ENCODE assay signal across 9 cellular contexts in the genomic region with DNA sequence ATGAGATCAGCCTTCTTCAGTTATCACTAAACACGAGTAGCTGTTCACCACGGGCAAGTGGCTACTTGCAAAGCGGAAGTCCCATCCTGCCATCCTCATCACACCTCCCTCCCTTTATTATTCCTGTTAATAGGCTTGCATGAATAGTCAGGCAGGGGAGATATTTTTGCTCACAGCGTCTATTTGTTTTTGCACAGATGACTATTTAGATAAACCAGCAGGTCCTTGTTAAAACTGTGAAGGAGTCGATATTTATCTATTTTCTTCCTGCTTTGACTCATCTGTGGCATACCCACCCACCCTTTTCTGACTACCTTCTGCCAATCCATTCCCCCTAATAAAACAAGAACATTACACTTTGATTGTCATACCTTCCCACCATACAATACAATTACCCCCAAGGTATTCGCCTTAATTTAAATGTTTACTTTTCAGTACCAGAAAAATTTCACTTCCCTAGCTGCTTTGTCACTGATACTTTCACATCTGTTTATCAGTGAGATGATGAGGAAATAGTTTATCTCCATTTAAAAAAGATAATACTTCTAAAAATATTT.
A peak's percentile ranks its signal among the peaks of the same experiment; 100 is the strongest.
DNase-seq lines count a peak whose midpoint lies in the region; ATAC-seq, FAIRE-seq and TF ChIP-seq lines count a peak whose summit lies in the region.
"Had no signal": no experiment of that assay in that cellular context is flagged by ENCODE, and none has a peak within 500 bp of the region (broad histone marks: within the 10 kb centered on the region; RNA-seq: fewer than 3 reads in every experiment).

No MANE protein-coding gene starts in this region.

- WGBS in HepG2 (ENCODE audit: low lambda C conversion rate), result 55% methylated on average over 6 of the region's 6 CpGs

- no peaks in the 10 kb centered on the region for H3K27me3 ChIP-seq in HepG2 (ENCODE audit: control insufficient read depth in 1 of 2, insufficient read depth in 2 of 2, low read length in 2 of 2)

- no peaks in the 10 kb centered on the region for H3K79me2 ChIP-seq in HepG2 (ENCODE audit: insufficient read depth, low read length)

- H3K27me3 Mint-ChIP-seq in activated CD4-positive, alpha-beta memory T cell treated with anti-CD3 and anti-CD28 coated beads, Interleukin-2, amount 10 ng/mL, durations not matched to agents 7 days and 5 days, result peaks cover 14% of the 10 kb centered on the region

- DNase-seq in COR-L47 (lab: John Stamatoyannopoulos, UW) (peak; percentile 69), NCI-H748 treated with DMSO at 0.1 percent for 48 hours (lab: John Stamatoyannopoulos, UW) (peak; percentile 89), NCI-H1092 treated with DMSO at 0.1 percent for 48 hours (lab: John Stamatoyannopoulos, UW) (no peak), HepG2 (ENCODE audit: low spot score) (no peak)
- no peak for DNase-seq in activated CD4-positive, alpha-beta memory T cell treated with anti-CD3 and anti-CD28 coated beads, Interleukin-2, amount 10 ng/mL, durations not matched to agents 7 days and 5 days
- DNase-seq: CD4-positive, alpha-beta T cell had no signal

- H3K4me3 Mint-ChIP-seq in activated CD4-positive, alpha-beta memory T cell treated with anti-CD3 and anti-CD28 coated beads, Interleukin-2, amount 10 ng/mL, durations not matched to agents 7 days and 5 days, result no peak overlapping the region
- H3K4me3 Mint-ChIP-seq: CD4-positive, alpha-beta T cell had no signal

- H3K4me3 ChIP-seq in HepG2 (replicated peaks in 1 of 3; ENCODE audit: insufficient read depth in 1 of 3, low read depth in 2 of 3, low read length in 3 of 3), result no peak overlapping the region

- POLR2A ChIA-PET in activated CD4-positive, alpha-beta memory T cell treated with anti-CD3 and anti-CD28 coated beads, Interleukin-2, amount 10 ng/mL, durations not matched to agents 7 days and 5 days (lab: Charles Lee), result no interaction called here
- POLR2A ChIA-PET in HepG2 (lab: Yijun Ruan, JAX), result no interaction called here

- ATAC-seq in GM19452 (IDR thresholded peaks at IDR 0.05; ENCODE audit: unreplicated experiment) (peak; percentile 69), HG03196 (IDR thresholded peaks at IDR 0.05; ENCODE audit: unreplicated experiment) (peak; percentile 61), GM21447 (IDR thresholded peaks at IDR 0.05; ENCODE audit: unreplicated experiment) (no peak), HepG2 (no peak)

- H3K9me3 Mint-ChIP-seq in activated CD4-positive, alpha-beta memory T cell treated with anti-CD3 and anti-CD28 coated beads, Interleukin-2, amount 10 ng/mL, durations not matched to agents 7 days and 5 days, result no peaks in the 10 kb centered on the region
- H3K9me3 Mint-ChIP-seq: CD4-positive, alpha-beta T cell had no signal

- no peak overlapping the region for H3K27ac ChIP-seq in HepG2 (ENCODE audit: extremely low read length, insufficient read depth, low read length)

- no peak for TF ChIP-seq CTCF in HepG2 (CRISPR knock-in tag; IDR thresholded peaks at IDR 0.05)

- CTCF ChIA-PET in activated CD4-positive, alpha-beta memory T cell treated with anti-CD3 and anti-CD28 coated beads, Interleukin-2, amount 10 ng/mL, durations not matched to agents 7 days and 5 days (lab: Charles Lee), result no interaction called here
- CTCF ChIA-PET in HepG2 (lab: Yijun Ruan, JAX; ENCODE audit: low intra/inter-chr PET ratio, low total read pairs), result no interaction called here

- H3K9ac ChIP-seq in HepG2 (ENCODE audit: insufficient read depth, low read depth, low read length), result no peak overlapping the region

- H3K4me2 ChIP-seq in HepG2 (ENCODE audit: low read depth, low read length), result no peak overlapping the region

- no peak for TF ChIP-seq RAD21 in HepG2 (CRISPR knock-in tag; IDR thresholded peaks at IDR 0.05)

- H3K36me3 ChIP-seq in HepG2 (replicated peaks in 1 of 2; ENCODE audit: control insufficient read depth in 1 of 2, insufficient read depth in 2 of 2, low read length in 2 of 2), result no peaks in the 10 kb centered on the region

- TF ChIP-seq POLR2A in HepG2 (IDR thresholded peaks at IDR 0.05; ENCODE audit: insufficient read depth in 1 of 2, low read depth in 2 of 2, low read length in 2 of 2), result no peak

- no peak overlapping the region for H3K27ac Mint-ChIP-seq in activated CD4-positive, alpha-beta memory T cell treated with anti-CD3 and anti-CD28 coated beads, Interleukin-2, amount 10 ng/mL, durations not matched to agents 7 days and 5 days
- H3K27ac Mint-ChIP-seq: CD4-positive, alpha-beta T cell had no signal

- no peaks in the 10 kb centered on the region for H3K36me3 Mint-ChIP-seq in activated CD4-positive, alpha-beta memory T cell treated with anti-CD3 and anti-CD28 coated beads, Interleukin-2, amount 10 ng/mL, durations not matched to agents 7 days and 5 days (ENCODE audit: low read depth)

- intact Hi-C loops in HepG2 (cut with micrococcal nuclease; ENCODE audit: unreplicated experiment), result no loop called here

- peaks cover 30% of the 10 kb centered on the region for H3K4me1 ChIP-seq in HepG2 (ENCODE audit: insufficient read depth, low read length)

- no TSS peak for BruUV-seq in HepG2 (replicated peaks; lab: Mats Ljungman, UMichigan)

- no peak overlapping the region for H2AFZ ChIP-seq in HepG2 (ENCODE audit: low read length)

- FAIRE-seq in HepG2 (lab: Jason Lieb, UNC), result no peak

- no peaks in the 10 kb centered on the region for H3K9me3 ChIP-seq in HepG2 (ENCODE audit: low read length)

- in situ Hi-C loops in HepG2 (cut with HindIII; ENCODE audit: extremely low pct_ligation_motif_present, low pct_unique_long_range_greater_than_20kb), result no loop called here

- TF ChIP-seq EP300 in HepG2 (IDR thresholded peaks at IDR 0.05; ENCODE audit: low read depth in 2 of 2, low read length in 2 of 2) (no peak), HepG2 (CRISPR knock-in tag; IDR thresholded peaks at IDR 0.05; ENCODE audit: borderline replicate concordance) (no peak)

- no peaks in the 10 kb centered on the region for H3K4me1 Mint-ChIP-seq in activated CD4-positive, alpha-beta memory T cell treated with anti-CD3 and anti-CD28 coated beads, Interleukin-2, amount 10 ng/mL, durations not matched to agents 7 days and 5 days

- no peaks in the 10 kb centered on the region for H4K20me1 ChIP-seq in HepG2 (ENCODE audit: insufficient read depth, low read length)

TF ChIP-seq in HepG2, 621 proteins besides CTCF, POLR2A, EP300 and RAD21:
- no peak for TF ChIP-seq SMAD1 (CRISPR knock-in tag; IDR thresholded peaks at IDR 0.05; ENCODE audit: borderline replicate concordance, low read depth)
- TF ChIP-seq, protein P1, sequence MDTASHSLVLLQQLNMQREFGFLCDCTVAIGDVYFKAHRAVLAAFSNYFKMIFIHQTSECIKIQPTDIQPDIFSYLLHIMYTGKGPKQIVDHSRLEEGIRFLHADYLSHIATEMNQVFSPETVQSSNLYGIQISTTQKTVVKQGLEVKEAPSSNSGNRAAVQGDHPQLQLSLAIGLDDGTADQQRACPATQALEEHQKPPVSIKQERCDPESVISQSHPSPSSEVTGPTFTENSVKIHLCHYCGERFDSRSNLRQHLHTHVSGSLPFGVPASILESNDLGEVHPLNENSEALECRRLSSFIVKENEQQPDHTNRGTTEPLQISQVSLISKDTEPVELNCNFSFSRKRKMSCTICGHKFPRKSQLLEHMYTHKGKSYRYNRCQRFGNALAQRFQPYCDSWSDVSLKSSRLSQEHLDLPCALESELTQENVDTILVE (CRISPR knock-in tag; IDR thresholded peaks at IDR 0.05), result no peak
- no peak for TF ChIP-seq KLF15 (CRISPR knock-in tag; IDR thresholded peaks at IDR 0.05; ENCODE audit: borderline replicate concordance)
- TF ChIP-seq NONO (IDR thresholded peaks at IDR 0.05), result no peak
- TF ChIP-seq NONO (CRISPR knock-in tag; conservative IDR thresholded peaks at IDR 0.05), result no peak
- TF ChIP-seq RFXANK (CRISPR knock-in tag; IDR thresholded peaks at IDR 0.05), result no peak
- no peak for TF ChIP-seq DPF2 (CRISPR knock-in tag; IDR thresholded peaks at IDR 0.05; ENCODE audit: borderline replicate concordance, low read depth)
- TF ChIP-seq ZNF781 (CRISPR knock-in tag; IDR thresholded peaks at IDR 0.05; ENCODE audit: borderline replicate concordance, not compliant biosample characterization), result no peak

Comparison
In these comparisons a context has a peak if more than half of its experiments do, and no peak if none do; other contexts are left out.
1. DNase-seq: peak in COR-L47 (single experiment) and NCI-H748 treated with DMSO at 0.1 percent for 48 hours (single experiment); none in NCI-H1092 treated with DMSO at 0.1 percent for 48 hours (single experiment), activated CD4-positive, alpha-beta memory T cell treated with anti-CD3 and anti-CD28 coated beads, Interleukin-2, amount 10 ng/mL, durations not matched to agents 7 days and 5 days (single experiment) and HepG2 (single experiment).
2. ATAC-seq: peak in GM19452 (single experiment) and HG03196 (single experiment); none in GM21447 (single experiment) and HepG2 (single experiment).